ENCODE assay signal across 36 cellular contexts in genomic region chr19:35955881-35956634, GRCh38. TPM values are rescaled to one million over a fixed set of nuclear protein-coding genes. Genes with fewer than 3 reads are reported as not detected.
DNase-seq lines count a peak whose midpoint lies in the region; ATAC-seq and TF ChIP-seq lines count a peak whose summit lies in the region.
"Had no signal": no experiment of that assay in that cellular context is flagged by ENCODE, and none has a peak within 500 bp of the region (broad histone marks: within the 10 kb centered on the region; RNA-seq: fewer than 3 reads in every experiment).

No MANE protein-coding gene starts in this region.

- H3K27me3 ChIP-seq in neutrophil (peaks cover 37% of the 10 kb centered on the region), thyroid gland (peaks cover 7% of the 10 kb centered on the region)
- H3K27me3 ChIP-seq: ascending aorta had no signal

- H3K4me3 ChIP-seq in HEK293 (ENCODE audit: low read depth, low read length), result no peak overlapping the region
- peak overlapping the region in 1 of 2 experiments; percentile 23 for H3K4me3 ChIP-seq in neutrophil (ENCODE audit: low read depth in 1 of 2, low read length in 1 of 2)
- no peak overlapping the region for H3K4me3 ChIP-seq in thyroid gland (replicated peaks in 1 of 3)
- H3K4me3 ChIP-seq: ascending aorta, coronary artery, GM23338, pancreas, PC-9, transverse colon had no signal

- intact Hi-C loops in thyroid gland (cut with DNase I), result no loop called here

- TF ChIP-seq CTCF in HEK293 (tag by site-specific recombination; IDR thresholded peaks at IDR 0.05), result no peak
- no peak for TF ChIP-seq CTCF in neutrophil (IDR thresholded peaks at IDR 0.05)
- no peak for TF ChIP-seq CTCF in thyroid gland (IDR thresholded peaks at IDR 0.05)

- H3K36me3 ChIP-seq in HEK293 (ENCODE audit: control insufficient read depth in 2 of 2, insufficient read depth in 1 of 2, low read length in 2 of 2) (no peaks in the 10 kb centered on the region), neutrophil (no peaks in the 10 kb centered on the region), thyroid gland (no peaks in the 10 kb centered on the region)
- H3K36me3 ChIP-seq: ascending aorta, BE2C, pancreas, transverse colon had no signal

- WGBS in thyroid gland, 2 donors, result 76 to 80% methylated on average over 6 of the region's 6 CpGs

- H3K27ac Mint-ChIP-seq in activated T-cell treated with anti-CD3 and anti-CD28 coated beads, Interleukin-2, amount 50 U/mL, for 72 hours, result peak overlapping the region; percentile 20
- H3K27ac Mint-ChIP-seq in T-cell, result peak overlapping the region; percentile 86
- H3K27ac Mint-ChIP-seq: activated B cell treated with CpG ODN at 0.5 μM for 24 hours, GM23338, mesothelial cell of epicardium, naive B cell had no signal

- TF ChIP-seq POLR2A in thyroid gland (IDR thresholded peaks at IDR 0.05), result no peak

- H3K27ac ChIP-seq in HEK293 (ENCODE audit: extremely low read depth, low read depth, low read length) (no peak overlapping the region), neutrophil (peak overlapping the region; percentile 91), thyroid gland (no peak overlapping the region)
- H3K27ac ChIP-seq: ascending aorta, coronary artery, pancreas, PC-9, transverse colon had no signal

- no peaks in the 10 kb centered on the region for H3K36me3 Mint-ChIP-seq in activated T-cell treated with anti-CD3 and anti-CD28 coated beads, Interleukin-2, amount 50 U/mL, for 72 hours (ENCODE audit: insufficient read depth in 2 of 2)
- no peaks in the 10 kb centered on the region for H3K36me3 Mint-ChIP-seq in T-cell
- H3K36me3 Mint-ChIP-seq: activated naive CD4-positive, alpha-beta T cell treated with anti-CD3 and anti-CD28 coated beads, Interleukin-2, amount 50 U/mL, for 72 hours; mesothelial cell of epicardium had no signal

- no peak for DNase-seq in activated T-cell treated with anti-CD3 and anti-CD28 coated beads, Interleukin-2, amount 50 U/mL, for 72 hours
- DNase-seq in activated T-cell treated with anti-CD3 and anti-CD28 coated beads for 4 hours (no peak), T-cell (no peak), GOT3 (lab: John Stamatoyannopoulos, UW) (no peak), thyroid gland (no peak)
- DNase-seq: ACHN; activated B cell treated with CpG ODN at 0.5 μM for 24 hours; activated CD4-positive, alpha-beta T cell treated with anti-CD3 and anti-CD28 coated beads, Interleukin-2, amount 50 U/mL, for 4 hours; activated CD8-positive, alpha-beta memory T cell treated with anti-CD3 and anti-CD28 coated beads, Interleukin-2, amount 50 U/mL, for 4 hours; BE2C; DMS79 treated with DMSO at 0.1 percent for 48 hours; effector memory CD8-positive, alpha-beta T cell; erythroblast; glutamatergic neuron; naive B cell; NCI-H1105 treated with DMSO at 0.1 percent for 48 hours; NCI-H2029; NK-92 treated with Interleukin-12 subunit alpha and Interleukin-12 subunit beta, amount 100 ng/mL, for 24 hours; pancreas; PC-9; retina; SHP77; stimulated activated CD4-positive, alpha-beta T cell treated with anti-CD3 and anti-CD28 coated beads, Interleukin-2, amount 100 ng/mL, for 24 hours; T1000; transverse colon had no signal

- CTCF ChIA-PET in HEK293 (lab: Yijun Ruan, JAX) (interaction anchor here (0.7 to 1.4 kb wide), 5 partner anchors 7 to 1591 kb away, joined by 3 to 4 read pairs (median 3); partner anchors contain the start of gene GPI), T-cell (lab: Charles Lee) (no interaction called here)

- peaks cover 0 to 5% of the 10 kb centered on the region in 2 donors for H3K9me3 Mint-ChIP-seq in activated T-cell treated with anti-CD3 and anti-CD28 coated beads, Interleukin-2, amount 50 U/mL, for 72 hours
- no peaks in the 10 kb centered on the region for H3K9me3 Mint-ChIP-seq in T-cell
- H3K9me3 Mint-ChIP-seq: activated naive CD4-positive, alpha-beta T cell treated with anti-CD3 and anti-CD28 coated beads, Interleukin-2, amount 50 U/mL, for 72 hours; activated T-helper 17 cell treated with anti-CD3 and anti-CD28 coated beads, Interleukin-2, amount 50 U/mL, for 72 hours; effector memory CD8-positive, alpha-beta T cell; GM23338 had no signal

- POLR2A ChIA-PET in HEK293 (lab: Yijun Ruan, JAX), result interaction anchor here (0.7 kb wide), 2 partner anchors 25 to 69 kb away, joined by 3 to 9 read pairs; no protein-coding TSS in a partner anchor
- POLR2A ChIA-PET in T-cell (lab: Charles Lee), result no interaction called here

- H3K27me3 Mint-ChIP-seq in activated T-cell treated with anti-CD3 and anti-CD28 coated beads, Interleukin-2, amount 50 U/mL, for 72 hours (ENCODE audit: low read depth), result no peaks in the 10 kb centered on the region
- no peaks in the 10 kb centered on the region for H3K27me3 Mint-ChIP-seq in T-cell
- H3K27me3 Mint-ChIP-seq: activated T-helper 17 cell treated with anti-CD3 and anti-CD28 coated beads, Interleukin-2, amount 50 U/mL, for 72 hours; effector memory CD8-positive, alpha-beta T cell had no signal

- H3K9me3 ChIP-seq in HEK293 (ENCODE audit: control insufficient read depth, insufficient read depth, low read depth, low read length) (no peaks in the 10 kb centered on the region), neutrophil (no peaks in the 10 kb centered on the region), thyroid gland (no peaks in the 10 kb centered on the region)
- H3K9me3 ChIP-seq: ascending aorta, BE2C, pancreas, transverse colon had no signal

- ATAC-seq in activated T-cell treated with anti-CD3 and anti-CD28 coated beads, Interleukin-2, amount 50 U/mL, for 72 hours (replicated peaks in 1 of 2), result no peak
- ATAC-seq in T-cell (replicated peaks in 1 of 4), result no peak
- no peak for ATAC-seq in GM21717 (IDR thresholded peaks at IDR 0.05; ENCODE audit: unreplicated experiment)
- ATAC-seq: activated naive CD4-positive, alpha-beta T cell treated with anti-CD3 and anti-CD28 coated beads, Interleukin-2, amount 50 U/mL, for 72 hours; activated T-helper 17 cell treated with anti-CD3 and anti-CD28 coated beads, Interleukin-2, amount 50 U/mL, for 72 hours; effector memory CD8-positive, alpha-beta T cell; GM23338; pancreas had no signal

- H3K4me1 ChIP-seq in HEK293 (ENCODE audit: control insufficient read depth, insufficient read depth, low read length), result peaks cover 8% of the 10 kb centered on the region
- peaks cover 80% of the 10 kb centered on the region in 2 experiments for H3K4me1 ChIP-seq in neutrophil (ENCODE audit: control insufficient read depth in 1 of 2, insufficient read depth in 1 of 2, low read depth in 1 of 2, low read length in 1 of 2)
- H3K4me1 ChIP-seq in thyroid gland, result peaks cover 0 to 9% of the 10 kb centered on the region in 2 donors
- H3K4me1 ChIP-seq: BE2C had no signal

- H3K4me1 Mint-ChIP-seq in activated T-cell treated with anti-CD3 and anti-CD28 coated beads, Interleukin-2, amount 50 U/mL, for 72 hours (ENCODE audit: low read depth), result peaks cover 28% of the 10 kb centered on the region
- H3K4me1 Mint-ChIP-seq in T-cell, result peaks cover 59 to 84% (median 72%) of the 10 kb centered on the region in 3 donors
- H3K4me1 Mint-ChIP-seq: mesothelial cell of epicardium had no signal

- H3K4me3 Mint-ChIP-seq in activated T-cell treated with anti-CD3 and anti-CD28 coated beads, Interleukin-2, amount 50 U/mL, for 72 hours, result no peak overlapping the region
- H3K4me3 Mint-ChIP-seq in T-cell, result peak overlapping the region in 1 of 3 donors; percentile 80
- H3K4me3 Mint-ChIP-seq: activated B cell treated with CpG ODN at 0.5 μM for 24 hours, GM23338, mesothelial cell of epicardium, naive B cell had no signal

TF ChIP-seq in HEK293, 187 proteins besides CTCF, POLR2A, EP300 and RAD21 (continues in another document):
- peak; percentile 83 for TF ChIP-seq ZNF664 (tag by site-specific recombination; IDR thresholded peaks at IDR 0.05)
- peak; percentile 83 for TF ChIP-seq ZNF280D (tag by site-specific recombination; IDR thresholded peaks at IDR 0.05)
- no peak for TF ChIP-seq ZNF175 (tag by site-specific recombination; IDR thresholded peaks at IDR 0.05)
- peak; percentile 100 for TF ChIP-seq ZNF184 (tag by site-specific recombination; IDR thresholded peaks at IDR 0.05)

RNA-seq across cellular contexts. Expression of gene LRFN3, which starts 19.9 kb away (rescaled TPM):
- total RNA-seq in activated T-cell treated with anti-CD3 and anti-CD28 coated beads, Interleukin-2, amount 50 U/mL, for 72 hours, result 1 to 10 TPM; 6.4 to 8.5 TPM
- 10 to 100 TPM in 4 of 5 donors, 1 to 10 TPM in 1; 9.2 to 20.8 (median 15.3) TPM for total RNA-seq in T-cell
- total RNA-seq in thyroid gland, result 10 to 100 TPM in 3 of 4 donors, 1 to 10 TPM in 1; 7.1 to 15.5 (median 11.1) TPM

RNA-seq across cellular contexts. Expression of gene SDHAF1, which starts 38.9 kb away (rescaled TPM):
- 10 to 100 TPM; 24.0 to 24.2 TPM for total RNA-seq in activated T-cell treated with anti-CD3 and anti-CD28 coated beads, Interleukin-2, amount 50 U/mL, for 72 hours
- total RNA-seq in T-cell (10 to 100 TPM; 10.2 to 30.5 (median 27.3) TPM), thyroid gland (10 to 100 TPM; 51.4 to 96.8 (median 66.7) TPM)

RNA-seq across cellular contexts. Expression of gene TYROBP, which starts 48.0 kb away (rescaled TPM):
- 1 to 10 TPM in 1 of 2 donors, not detected in 1; 1.3 TPM for total RNA-seq in activated T-cell treated with anti-CD3 and anti-CD28 coated beads, Interleukin-2, amount 50 U/mL, for 72 hours
- total RNA-seq in T-cell (1 to 10 TPM; 2.3 to 7.0 (median 2.9) TPM), thyroid gland (10 to 100 TPM; 10.1 to 80.4 (median 27.5) TPM)
- total RNA-seq: activated B cell treated with CpG ODN at 0.5 μM for 24 hours; activated T-helper 17 cell treated with anti-CD3 and anti-CD28 coated beads, Interleukin-2, amount 50 U/mL, for 72 hours; GM23338; kidney epithelial cell; mesothelial cell of epicardium; PC-9 had no signal

RNA-seq across cellular contexts. Expression of gene SYNE4, which starts 52.6 kb away (rescaled TPM):
- 1 to 10 TPM; 3.3 to 4.8 TPM for total RNA-seq in activated T-cell treated with anti-CD3 and anti-CD28 coated beads, Interleukin-2, amount 50 U/mL, for 72 hours
- total RNA-seq in T-cell (1 to 10 TPM; 3.2 to 4.4 (median 3.7) TPM), thyroid gland (10 to 100 TPM in 3 of 4 donors, 1 to 10 TPM in 1; 9.7 to 15.4 (median 12.6) TPM)
- total RNA-seq: ascending aorta had no signal

RNA-seq across cellular contexts. Expression of gene HCST, which starts 53.7 kb away (rescaled TPM):
- total RNA-seq in activated T-cell treated with anti-CD3 and anti-CD28 coated beads, Interleukin-2, amount 50 U/mL, for 72 hours, result 10 to 100 TPM; 56.1 to 71.9 TPM
- 100 to 1,000 TPM in 2 of 5 donors, 10 to 100 TPM in 3; 60.1 to 165 (median 77.2) TPM for total RNA-seq in T-cell
- 1 to 10 TPM in 2 of 4 donors, not detected in 2; 1.4 to 4.4 TPM for total RNA-seq in thyroid gland
- total RNA-seq: ascending aorta, GM23338, kidney epithelial cell, NCI-H460 had no signal
